Comparison of ENCODE assay signal across 10 cellular contexts in genomic region chr15:76994971-76995945, GRCh38. TPM values are rescaled to one million over a fixed set of nuclear protein-coding genes. Genes with fewer than 3 reads are reported as not detected.
DNase-seq lines count a peak whose midpoint lies in the region; ATAC-seq and TF ChIP-seq lines count a peak whose summit lies in the region.
"Had no signal": no experiment of that assay in that cellular context is flagged by ENCODE, and none has a peak within 500 bp of the region (broad histone marks: within the 10 kb centered on the region; RNA-seq: fewer than 3 reads in every experiment).

Gene PSTPIP1 (plus strand): TSS chr15:76995126. CDS start chr15:76995574, 448 bp downstream.

- H3K36me3 ChIP-seq in OCI-LY3 (replicated peaks; ENCODE audit: low read depth, low read length) = no peaks in the 10 kb centered on the region
- H3K36me3 ChIP-seq: cardiac muscle cell, uterus had no signal

- H3K9me3 ChIP-seq in OCI-LY3 (ENCODE audit: insufficient read depth, low read length) (no peaks in the 10 kb centered on the region), right cardiac atrium (ENCODE audit: control insufficient read depth, low read length) (no peaks in the 10 kb centered on the region)
- H3K9me3 ChIP-seq: uterus had no signal

- WGBS in right cardiac atrium = 50% methylated on average over 28 of the region's 28 CpGs

- no peaks in the 10 kb centered on the region for H4K20me1 ChIP-seq in OCI-LY3 (ENCODE audit: insufficient read depth, low read length)

- H3K79me2 ChIP-seq in OCI-LY3 (ENCODE audit: low read length) = peaks cover 18% of the 10 kb centered on the region

- peak in 12 of 14 donors; percentile 19 to 76 (median 42) for DNase-seq in C1 segment of cervical spinal cord (lab: John Stamatoyannopoulos, UW)
- DNase-seq in activated effector memory CD4-positive, alpha-beta T cell treated with anti-CD3 and anti-CD28 coated beads, Interleukin-2, amount 50 U/mL, for 16 hours = peak; percentile 88
- DNase-seq in right cardiac atrium = peak; percentile 56 to 88 (median 85)
- peak; percentile 73 for DNase-seq in stimulated activated CD4-positive, alpha-beta T cell treated with anti-CD3 and anti-CD28 coated beads, Interleukin-1b, Interleukin-23, amount 100 ng/mL, for 48 hours
- DNase-seq in NCI-H187 (lab: John Stamatoyannopoulos, UW) = no peak
- no peak for DNase-seq in D341Med (ENCODE audit: low spot score)

- ATAC-seq in GM21717 (IDR thresholded peaks at IDR 0.05; ENCODE audit: unreplicated experiment) (peak; percentile 45), right cardiac atrium (peak; percentile 58 to 67)

- TF ChIP-seq CTCF in OCI-LY3 (IDR thresholded peaks at IDR 0.05; ENCODE audit: low read depth, low read length) = no peak

- no peaks in the 10 kb centered on the region for H3K27me3 ChIP-seq in OCI-LY3 (ENCODE audit: low read depth, low read length)
- H3K27me3 ChIP-seq in right cardiac atrium (ENCODE audit: control insufficient read depth, insufficient read depth) = no peaks in the 10 kb centered on the region
- H3K27me3 ChIP-seq: cardiac muscle cell, uterus had no signal

- H3K4me3 ChIP-seq in OCI-LY3 (ENCODE audit: low read length) (peak within 1 kb of the TSS; percentile 77), right cardiac atrium (ENCODE audit: low read length) (no peak within 1 kb of the TSS)
- H3K4me3 ChIP-seq: cardiac muscle cell, uterus had no signal

- H3K4me1 ChIP-seq in OCI-LY3 (ENCODE audit: low read length) = peaks cover 67% of the 10 kb centered on the region
- H3K4me1 ChIP-seq in right cardiac atrium (ENCODE audit: control insufficient read depth, insufficient read depth, low read length) = peaks cover 5% of the 10 kb centered on the region
- H3K4me1 ChIP-seq: uterus had no signal

- intact Hi-C loops in right cardiac atrium (cut with DNase I) = no loop called here

- peak within 1 kb of the TSS; percentile 88 for H3K4me2 ChIP-seq in OCI-LY3 (ENCODE audit: low read length)

- H3K27ac ChIP-seq in OCI-LY3 (ENCODE audit: low read length) (peak within 1 kb of the TSS; percentile 84), right cardiac atrium (ENCODE audit: low read length) (no peak within 1 kb of the TSS)
- H3K27ac ChIP-seq: cardiac muscle cell had no signal

- H2AFZ ChIP-seq in OCI-LY3 (ENCODE audit: low read depth, low read length) = peak within 1 kb of the TSS; percentile 49; the same call in 1 of the 2 replicates

- peak within 1 kb of the TSS; percentile 77 for H3K9ac ChIP-seq in OCI-LY3 (ENCODE audit: low read length)

RNA-seq across cellular contexts. Expression of gene PSTPIP1, which starts in this region (rescaled TPM):
- total RNA-seq in right cardiac atrium = 1 to 10 TPM; 2.9 to 6.0 (median 5.5) TPM
- 1.9 TPM for polyA plus RNA-seq in right cardiac atrium

Comparison
In these comparisons a context has a peak if more than half of its experiments do, and no peak if none do; other contexts are left out.
1. DNase-seq: peak in C1 segment of cervical spinal cord (12 of 14), activated effector memory CD4-positive, alpha-beta T cell treated with anti-CD3 and anti-CD28 coated beads, Interleukin-2, amount 50 U/mL, for 16 hours (single experiment), right cardiac atrium (3 of 3) and stimulated activated CD4-positive, alpha-beta T cell treated with anti-CD3 and anti-CD28 coated beads, Interleukin-1b, Interleukin-23, amount 100 ng/mL, for 48 hours (single experiment); none in NCI-H187 (0 of 2) and D341Med (single experiment).